In the genomic region with DNA sequence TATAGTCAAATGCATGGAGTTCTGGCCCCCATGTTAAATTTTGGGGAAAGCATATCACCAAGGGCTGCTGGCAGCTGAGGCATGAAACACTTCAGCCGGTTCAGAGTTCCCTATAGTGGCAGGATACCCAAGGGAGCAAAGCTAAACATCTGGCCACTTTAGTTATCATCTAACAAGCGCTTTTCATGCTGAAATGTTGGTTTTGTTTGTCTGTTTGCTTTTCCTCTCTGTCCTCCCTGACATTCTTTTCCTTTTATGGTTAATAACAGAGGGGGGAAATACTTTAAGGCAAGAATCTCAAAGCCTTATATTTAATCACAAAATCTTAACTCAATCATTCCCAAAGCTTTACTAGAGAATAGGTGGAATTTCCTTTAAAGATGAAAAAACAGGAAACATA, we compare ENCODE assay signal across 18 cellular contexts. TPM values are rescaled to one million over a fixed set of nuclear protein-coding genes. Genes with fewer than 3 reads are reported as not detected.
A peak's percentile ranks its signal among the peaks of the same experiment; 100 is the strongest.
DNase-seq lines count a peak whose midpoint lies in the region; ATAC-seq and TF ChIP-seq lines count a peak whose summit lies in the region.
"Had no signal": no experiment of that assay in that cellular context is flagged by ENCODE, and none has a peak within 500 bp of the region (broad histone marks: within the 10 kb centered on the region; RNA-seq: fewer than 3 reads in every experiment).

No MANE protein-coding gene starts in this region.

- H3K27ac ChIP-seq in dorsolateral prefrontal cortex: no peak overlapping the region
- H3K27ac ChIP-seq: SK-N-MC had no signal

- no peak for TF ChIP-seq CTCF in dorsolateral prefrontal cortex (IDR thresholded peaks at IDR 0.05 in 54 of 56, conservative IDR thresholded peaks at IDR 0.05 in 2 of 56; ENCODE audit: low read depth in 1 of 56, partially characterized antibody in 56 of 56)

- ATAC-seq in left lobe of liver (peak; percentile 31), GM21367 (IDR thresholded peaks at IDR 0.05; ENCODE audit: unreplicated experiment) (no peak)

- no peaks in the 10 kb centered on the region for H3K27me3 ChIP-seq in dorsolateral prefrontal cortex
- H3K27me3 ChIP-seq: BE2C had no signal

- intact Hi-C loops in dorsolateral prefrontal cortex (cut with DNase I): loop anchor here in 1 of 2 donors (10.0 kb wide), 1 partner anchor 76 kb away; no protein-coding TSS in a partner anchor

- no peak overlapping the region for H3K4me3 ChIP-seq in dorsolateral prefrontal cortex
- H3K4me3 ChIP-seq: SK-N-MC had no signal

- DNase-seq in NCI-H1092 treated with DMSO at 0.1 percent for 48 hours (lab: John Stamatoyannopoulos, UW) (peak; percentile 21), NCI-H1092 (lab: John Stamatoyannopoulos, UW) (no peak), DMS53 treated with DMSO at 0.1 percent for 48 hours (lab: John Stamatoyannopoulos, UW; ENCODE audit: unreplicated experiment) (peak; percentile 33), NCI-H2171 (lab: John Stamatoyannopoulos, UW) (peak; percentile 63), left lobe of liver (ENCODE audit: low spot score) (no peak), dorsolateral prefrontal cortex (no peak), CD1c-positive myeloid dendritic cell (ENCODE audit: extremely low spot score) (no peak)
- DNase-seq: BE2C; CD8-positive, alpha-beta memory T cell; H7; HFFc6; MM.1S; NCI-H1105; NCI-H446 treated with DMSO at 0.1 percent for 48 hours; NCI-H774; SHP77 had no signal

RNA-seq across cellular contexts. Expression of gene APBA1, which starts 11.9 kb away (rescaled TPM):
- total RNA-seq in left lobe of liver (19.7 TPM), dorsolateral prefrontal cortex (100 to 1,000 TPM in 43 of 120 experiments, 10 to 100 TPM in 77; 43.9 to 141 (median 96.4) TPM)

Comparison
In these comparisons a context has a peak if more than half of its experiments do, and no peak if none do; other contexts are left out.
1. DNase-seq: peak in NCI-H1092 treated with DMSO at 0.1 percent for 48 hours (single experiment), DMS53 treated with DMSO at 0.1 percent for 48 hours (single experiment) and NCI-H2171 (single experiment); none in NCI-H1092 (single experiment), left lobe of liver (single experiment), dorsolateral prefrontal cortex (0 of 10) and CD1c-positive myeloid dendritic cell (single experiment).